Comparison of ENCODE assay signal across 12 cellular contexts in genomic region chr1:93988634-93989350, GRCh38.
DNase-seq lines count a peak whose midpoint lies in the region; ATAC-seq and TF ChIP-seq lines count a peak whose summit lies in the region.
"Had no signal": no experiment of that assay in that cellular context is flagged by ENCODE, and none has a peak within 500 bp of the region (broad histone marks: within the 10 kb centered on the region; RNA-seq: fewer than 3 reads in every experiment).

No MANE protein-coding gene starts in this region.

- intact Hi-C loops in uterus (cut with DNase I; ENCODE audit: low total_unique reads) (no loop called here), transverse colon (cut with DNase I; ENCODE audit: low total_unique reads) (no loop called here)

- in situ Hi-C loops in transverse colon (cut with MboI; ENCODE audit: low pct_ligation_motif_present in 1 of 4, low pct_unique_long_range_greater_than_20kb in 1 of 4, low sequenced_read_pairs in 3 of 4): no loop called here

- H3K27me3 ChIP-seq in uterus: no peaks in the 10 kb centered on the region
- no peaks in the 10 kb centered on the region for H3K27me3 ChIP-seq in transverse colon

- no peaks in the 10 kb centered on the region for H3K36me3 ChIP-seq in uterus
- no peaks in the 10 kb centered on the region for H3K36me3 ChIP-seq in transverse colon
- H3K36me3 ChIP-seq: left ventricle myocardium inferior had no signal

- H3K4me3 ChIP-seq in uterus (no peak overlapping the region), transverse colon (no peak overlapping the region)
- H3K4me3 ChIP-seq: left ventricle myocardium inferior had no signal

- 55 to 80% methylated on average over 2 to 3 of the region's 3 CpGs for WGBS in transverse colon (ENCODE audit: low coverage in 1 of 2), 2 donors

- no peak for TF ChIP-seq POLR2A in uterus (IDR thresholded peaks at IDR 0.05)
- no peak for TF ChIP-seq POLR2A in transverse colon (IDR thresholded peaks at IDR 0.05)

- DNase-seq in GM03348 (ENCODE audit: low spot score): peak; percentile 82
- peak; percentile 90 for DNase-seq in RPMI7951 (ENCODE audit: low read depth)
- DNase-seq in fibroblast of peridontal ligament (ENCODE audit: extremely low read depth): peak; percentile 90
- peak; percentile 81 for DNase-seq in renal cortical epithelial cell (ENCODE audit: low read depth)
- no peak for DNase-seq in uterus
- no peak for DNase-seq in GM19238 (ENCODE audit: insufficient read length, low spot score)
- DNase-seq in transverse colon: no peak
- DNase-seq: anterior cingulate cortex, Caco-2, left ventricle myocardium inferior, NCI-H774 had no signal

- no peaks in the 10 kb centered on the region for H3K9me3 ChIP-seq in uterus
- H3K9me3 ChIP-seq in transverse colon: no peaks in the 10 kb centered on the region
- H3K9me3 ChIP-seq: Caco-2, left ventricle myocardium inferior had no signal

- H3K27ac ChIP-seq in uterus: no peak overlapping the region
- no peak overlapping the region for H3K27ac ChIP-seq in transverse colon
- H3K27ac ChIP-seq: left ventricle myocardium inferior had no signal

- TF ChIP-seq CTCF in uterus (IDR thresholded peaks at IDR 0.05) (no peak), transverse colon (IDR thresholded peaks at IDR 0.05) (no peak)

- TF ChIP-seq EP300 in transverse colon (IDR thresholded peaks at IDR 0.05; ENCODE audit: low read depth): no peak

- ATAC-seq in GM21381 (IDR thresholded peaks at IDR 0.05; ENCODE audit: unreplicated experiment): no peak

- H3K4me1 ChIP-seq in uterus (no peaks in the 10 kb centered on the region), transverse colon (no peaks in the 10 kb centered on the region)
- H3K4me1 ChIP-seq: Caco-2, left ventricle myocardium inferior had no signal

Comparison
In these comparisons a context has a peak if more than half of its experiments do, and no peak if none do; other contexts are left out.
1. DNase-seq: peak in GM03348 (single experiment), RPMI7951 (single experiment), fibroblast of peridontal ligament (single experiment) and renal cortical epithelial cell (single experiment); none in uterus (0 of 2), GM19238 (single experiment) and transverse colon (single experiment).